Comparison of ENCODE assay signal across 20 cellular contexts in genomic region chr7:94345907-94346306, GRCh38. TPM values are rescaled to one million over a fixed set of nuclear protein-coding genes. Genes with fewer than 3 reads are reported as not detected.
"Had no signal": no experiment of that assay in that cellular context is flagged by ENCODE, and none has a peak within 500 bp of the region (broad histone marks: within the 10 kb centered on the region; RNA-seq: fewer than 3 reads in every experiment).

No MANE protein-coding gene starts in this region.

- DNase-seq: colonic mucosa; dermis blood vessel endothelial cell; heart left ventricle; hippocampal formation; left colon; mucosa of descending colon; naive thymus-derived CD8-positive, alpha-beta T cell; ovary; right cardiac atrium; small intestine; stimulated activated CD4-positive, alpha-beta T cell treated with anti-CD3 and anti-CD28 coated beads, Interleukin-12 subunit alpha, Interleukin-12 subunit beta, amount 100 ng/mL, for 4 hours; stimulated activated naive CD4-positive, alpha-beta T cell; stomach; substantia nigra; transverse colon had no signal

- H3K4me1 Mint-ChIP-seq: naive thymus-derived CD8-positive, alpha-beta T cell had no signal

- H3K27me3 ChIP-seq: colonic mucosa, heart left ventricle, ovary, stomach, transverse colon had no signal

- H3K27ac Mint-ChIP-seq: naive thymus-derived CD8-positive, alpha-beta T cell; progenitor cell of endocrine pancreas had no signal

- H3K4me1 ChIP-seq: colonic mucosa had no signal

- H3K4me3 Mint-ChIP-seq: naive thymus-derived CD8-positive, alpha-beta T cell; neural crest cell had no signal

- H3K9me3 ChIP-seq: colonic mucosa, heart left ventricle, mucosa of descending colon, ovary, stomach, thoracic aorta, transverse colon had no signal

- H3K27me3 Mint-ChIP-seq: progenitor cell of endocrine pancreas had no signal

- H3K36me3 ChIP-seq: colonic mucosa, heart left ventricle, ovary, stomach, thoracic aorta, transverse colon had no signal

- H3K9me3 Mint-ChIP-seq: neural crest cell had no signal

- H3K27ac ChIP-seq: colonic mucosa, heart left ventricle, ovary, stomach, thoracic aorta, transverse colon had no signal

- FAIRE-seq: endothelial cell of umbilical vein, frontal cortex, small intestine had no signal

- H3K4me3 ChIP-seq: colonic mucosa, heart left ventricle, mucosa of descending colon, ovary, stomach, thoracic aorta, transverse colon had no signal

- H3K36me3 Mint-ChIP-seq: naive thymus-derived CD8-positive, alpha-beta T cell had no signal

RNA-seq across cellular contexts. Expression of gene COL1A2, which starts 48.8 kb away (rescaled TPM):
- total RNA-seq: naive thymus-derived CD8-positive, alpha-beta T cell had no signal
- polyA plus RNA-seq: naive thymus-derived CD8-positive, alpha-beta T cell had no signal
